In the genomic region with DNA sequence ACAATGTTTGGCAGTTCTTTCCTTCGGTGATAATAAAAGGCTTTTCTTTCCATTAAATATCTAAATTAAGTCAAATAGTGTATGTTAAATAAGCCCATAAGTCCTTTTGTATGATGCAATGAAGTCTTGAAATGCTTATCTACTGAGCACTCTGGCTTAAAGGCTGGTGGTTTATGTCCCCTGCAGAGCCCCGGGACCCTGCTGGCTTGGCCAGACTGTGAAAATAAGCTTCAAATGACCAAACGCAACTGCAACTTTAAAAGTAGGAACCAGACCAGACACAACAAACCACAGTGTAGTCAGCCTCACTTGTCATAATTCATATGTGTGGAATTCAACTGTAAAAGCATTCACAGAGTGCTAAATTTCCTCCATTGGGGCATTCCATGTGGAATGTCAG, we compare ENCODE assay signal across 12 cellular contexts.
A peak's percentile ranks its signal among the peaks of the same experiment; 100 is the strongest.
DNase-seq lines count a peak whose midpoint lies in the region; ATAC-seq and TF ChIP-seq lines count a peak whose summit lies in the region.
"Had no signal": no experiment of that assay in that cellular context is flagged by ENCODE, and none has a peak within 500 bp of the region (broad histone marks: within the 10 kb centered on the region; RNA-seq: fewer than 3 reads in every experiment).

No MANE protein-coding gene starts in this region.

- peaks cover 0 to 11% of the 10 kb centered on the region in 2 donors for H3K4me1 ChIP-seq in right atrium auricular region

- ATAC-seq in GM18520 (IDR thresholded peaks at IDR 0.05; ENCODE audit: unreplicated experiment) = no peak

- no peaks in the 10 kb centered on the region for H3K9me3 Mint-ChIP-seq in chondrocyte (ENCODE audit: low read depth)
- H3K9me3 Mint-ChIP-seq: activated CD4-positive, alpha-beta T cell treated with anti-CD3 and anti-CD28 coated beads, Interleukin-2, amount 10 ng/mL, durations not matched to agents 24 days and 14 days; type B pancreatic cell had no signal

- no peak overlapping the region for H3K4me3 ChIP-seq in BJ (ENCODE audit: low read depth, low read length)
- no peak overlapping the region for H3K4me3 ChIP-seq in right atrium auricular region
- H3K4me3 ChIP-seq: heart right ventricle had no signal

- H3K4me3 Mint-ChIP-seq in chondrocyte (ENCODE audit: unreplicated experiment) = peak overlapping the region; percentile 61
- H3K4me3 Mint-ChIP-seq: activated CD4-positive, alpha-beta T cell treated with anti-CD3 and anti-CD28 coated beads, Interleukin-2, amount 10 ng/mL, durations not matched to agents 24 days and 14 days; type B pancreatic cell had no signal

- DNase-seq in BJ (ENCODE audit: low read depth) = peak; percentile 37
- peak; percentile 65 for DNase-seq in M059J (ENCODE audit: low read depth)
- no peak for DNase-seq in chondrocyte (ENCODE audit: low spot score)
- peak; percentile 63 for DNase-seq in myocyte (ENCODE audit: low read depth)
- DNase-seq in activated T-cell treated with anti-CD3 and anti-CD28 coated beads, Interleukin-2, amount 50 U/mL, for 48 hours = no peak
- DNase-seq in right atrium auricular region (ENCODE audit: low spot score) = no peak
- DNase-seq in SIG-M5 (lab: John Stamatoyannopoulos, UW) = no peak
- DNase-seq: activated CD4-positive, alpha-beta T cell treated with anti-CD3 and anti-CD28 coated beads, Interleukin-2, amount 10 ng/mL, durations not matched to agents 24 days and 14 days; heart right ventricle; PC-3 had no signal

- H3K27ac Mint-ChIP-seq in chondrocyte (ENCODE audit: unreplicated experiment) = no peak overlapping the region
- H3K27ac Mint-ChIP-seq: activated CD4-positive, alpha-beta T cell treated with anti-CD3 and anti-CD28 coated beads, Interleukin-2, amount 10 ng/mL, durations not matched to agents 24 days and 14 days; type B pancreatic cell had no signal

- no peaks in the 10 kb centered on the region for H3K27me3 Mint-ChIP-seq in chondrocyte (ENCODE audit: low read depth)
- H3K27me3 Mint-ChIP-seq: type B pancreatic cell had no signal

- POLR2A ChIA-PET in BJ (lab: Charles Lee) = no interaction called here

- peaks cover 11% of the 10 kb centered on the region for H3K4me1 Mint-ChIP-seq in chondrocyte (ENCODE audit: low read depth)

- H3K27me3 ChIP-seq in BJ (ENCODE audit: control insufficient read depth, insufficient read depth, low read length) (no peaks in the 10 kb centered on the region), right atrium auricular region (no peaks in the 10 kb centered on the region)
- H3K27me3 ChIP-seq: heart right ventricle had no signal

- no peak for TF ChIP-seq CTCF in BJ (IDR thresholded peaks at IDR 0.05; ENCODE audit: insufficient read depth, low read depth, low read length)
- TF ChIP-seq CTCF in chondrocyte (IDR thresholded peaks at IDR 0.05) = no peak
- TF ChIP-seq CTCF in right atrium auricular region (IDR thresholded peaks at IDR 0.05) = no peak

- no peaks in the 10 kb centered on the region; the same call in 1 of the 2 replicates for H3K36me3 ChIP-seq in BJ (ENCODE audit: control insufficient read depth, insufficient read depth, low read length)
- H3K36me3 ChIP-seq in right atrium auricular region = no peaks in the 10 kb centered on the region
- H3K36me3 ChIP-seq: heart right ventricle had no signal

- no peak overlapping the region for H3K27ac ChIP-seq in right atrium auricular region

- CTCF ChIA-PET in BJ (lab: Yijun Ruan, JAX) = interaction anchor here (0.9 to 1.4 kb wide), 2 partner anchors 79 to 115 kb away, joined by 3 to 6 read pairs; no protein-coding TSS in a partner anchor

- no peaks in the 10 kb centered on the region for H3K9me3 ChIP-seq in right atrium auricular region

- H3K36me3 Mint-ChIP-seq in chondrocyte (ENCODE audit: low read depth) = peaks cover 5% of the 10 kb centered on the region

Comparison
In these comparisons a context has a peak if more than half of its experiments do, and no peak if none do; other contexts are left out.
1. DNase-seq: peak in BJ (single experiment), M059J (single experiment) and myocyte (single experiment); none in chondrocyte (single experiment), activated T-cell treated with anti-CD3 and anti-CD28 coated beads, Interleukin-2, amount 50 U/mL, for 48 hours (0 of 2), right atrium auricular region (single experiment) and SIG-M5 (single experiment).